In the genomic region with DNA sequence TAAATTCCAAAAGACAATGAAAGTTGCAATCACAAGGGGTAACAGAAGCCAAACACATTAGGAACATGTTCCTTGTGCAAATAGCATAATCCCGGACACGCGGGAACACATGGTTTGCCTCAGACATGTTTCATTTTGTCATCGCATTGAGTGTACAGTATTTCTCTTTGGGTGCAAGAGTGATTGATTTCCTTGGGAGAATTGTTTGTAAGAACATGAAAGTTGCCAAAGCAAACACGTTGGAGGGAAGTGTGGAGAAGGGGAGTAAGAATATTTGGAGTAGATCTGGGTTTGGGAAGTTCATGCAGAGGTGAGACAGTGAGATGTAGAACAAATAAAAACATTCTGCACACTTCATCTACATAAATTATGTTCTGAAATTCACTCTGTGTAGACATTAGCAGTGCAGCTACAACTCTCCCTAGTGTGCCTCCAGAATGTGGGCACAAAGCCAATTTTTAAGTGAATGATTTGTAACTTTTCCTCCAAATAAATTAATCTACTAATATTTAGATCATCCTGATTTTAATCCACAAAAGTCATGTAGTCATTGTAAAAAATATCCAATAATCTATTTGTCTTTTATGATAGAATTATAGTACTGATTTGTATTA, we compare ENCODE assay signal across 1 cellular context.
TF ChIP-seq lines count a peak whose summit lies in the region.

No MANE protein-coding gene starts in this region.

TF ChIP-seq in SK-N-SH, 30 proteins besides CTCF, POLR2A, EP300 and RAD21 (continued from another document):
- TF ChIP-seq, protein P1, sequence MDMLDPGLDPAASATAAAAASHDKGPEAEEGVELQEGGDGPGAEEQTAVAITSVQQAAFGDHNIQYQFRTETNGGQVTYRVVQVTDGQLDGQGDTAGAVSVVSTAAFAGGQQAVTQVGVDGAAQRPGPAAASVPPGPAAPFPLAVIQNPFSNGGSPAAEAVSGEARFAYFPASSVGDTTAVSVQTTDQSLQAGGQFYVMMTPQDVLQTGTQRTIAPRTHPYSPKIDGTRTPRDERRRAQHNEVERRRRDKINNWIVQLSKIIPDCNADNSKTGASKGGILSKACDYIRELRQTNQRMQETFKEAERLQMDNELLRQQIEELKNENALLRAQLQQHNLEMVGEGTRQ (IDR thresholded peaks at IDR 0.05; ENCODE audit: borderline replicate concordance, low read depth, low read length), result no peak
- no peak for TF ChIP-seq EZH2phosphoT487 (IDR thresholded peaks at IDR 0.05; ENCODE audit: borderline replicate concordance, low read depth)
- TF ChIP-seq JUND (IDR thresholded peaks at IDR 0.05), result no peak
- TF ChIP-seq RXRA (IDR thresholded peaks at IDR 0.05; ENCODE audit: borderline replicate concordance, low read depth), result no peak
- no peak for TF ChIP-seq TEAD4 (IDR thresholded peaks at IDR 0.05; ENCODE audit: borderline replicate concordance, insufficient read depth)
- no peak for TF ChIP-seq MXI1 (IDR thresholded peaks at IDR 0.05; ENCODE audit: low read depth, low read length)
- no peak for TF ChIP-seq USF1 (IDR thresholded peaks at IDR 0.05; ENCODE audit: borderline replicate concordance, low read depth)
- TF ChIP-seq RFX5 (IDR thresholded peaks at IDR 0.05; ENCODE audit: low read length), result no peak
- no peak for TF ChIP-seq CHD2 (IDR thresholded peaks at IDR 0.05; ENCODE audit: low read length, partially characterized antibody)
- TF ChIP-seq, protein P2, sequence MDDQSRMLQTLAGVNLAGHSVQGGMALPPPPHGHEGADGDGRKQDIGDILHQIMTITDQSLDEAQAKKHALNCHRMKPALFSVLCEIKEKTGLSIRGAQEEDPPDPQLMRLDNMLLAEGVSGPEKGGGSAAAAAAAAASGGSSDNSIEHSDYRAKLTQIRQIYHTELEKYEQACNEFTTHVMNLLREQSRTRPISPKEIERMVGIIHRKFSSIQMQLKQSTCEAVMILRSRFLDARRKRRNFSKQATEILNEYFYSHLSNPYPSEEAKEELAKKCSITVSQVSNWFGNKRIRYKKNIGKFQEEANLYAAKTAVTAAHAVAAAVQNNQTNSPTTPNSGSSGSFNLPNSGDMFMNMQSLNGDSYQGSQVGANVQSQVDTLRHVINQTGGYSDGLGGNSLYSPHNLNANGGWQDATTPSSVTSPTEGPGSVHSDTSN (IDR thresholded peaks at IDR 0.05), result no peak
TF ChIP-seq in SK-N-SH: peak in this region for 0.
